In genomic region chr4:90753068-90753467, GRCh38 we compare ENCODE assay signal across 6 cellular contexts.
"Had no signal": no experiment of that assay in that cellular context is flagged by ENCODE, and none has a peak within 500 bp of the region (broad histone marks: within the 10 kb centered on the region; RNA-seq: fewer than 3 reads in every experiment).

No MANE protein-coding gene starts in this region.

- DNase-seq: GOT3, H7, HFFc6, IMR-90 had no signal

- H3K4me3 ChIP-seq: HAP-1 had no signal

- H3K36me3 ChIP-seq: HAP-1 had no signal

- ATAC-seq: HCT116 had no signal

- H3K27ac Mint-ChIP-seq: HFFc6 had no signal

- H3K4me1 ChIP-seq: HAP-1 had no signal

- H3K4me3 Mint-ChIP-seq: HFFc6 had no signal
